8 cellular contexts compared by ENCODE assay signal in the genomic region with DNA sequence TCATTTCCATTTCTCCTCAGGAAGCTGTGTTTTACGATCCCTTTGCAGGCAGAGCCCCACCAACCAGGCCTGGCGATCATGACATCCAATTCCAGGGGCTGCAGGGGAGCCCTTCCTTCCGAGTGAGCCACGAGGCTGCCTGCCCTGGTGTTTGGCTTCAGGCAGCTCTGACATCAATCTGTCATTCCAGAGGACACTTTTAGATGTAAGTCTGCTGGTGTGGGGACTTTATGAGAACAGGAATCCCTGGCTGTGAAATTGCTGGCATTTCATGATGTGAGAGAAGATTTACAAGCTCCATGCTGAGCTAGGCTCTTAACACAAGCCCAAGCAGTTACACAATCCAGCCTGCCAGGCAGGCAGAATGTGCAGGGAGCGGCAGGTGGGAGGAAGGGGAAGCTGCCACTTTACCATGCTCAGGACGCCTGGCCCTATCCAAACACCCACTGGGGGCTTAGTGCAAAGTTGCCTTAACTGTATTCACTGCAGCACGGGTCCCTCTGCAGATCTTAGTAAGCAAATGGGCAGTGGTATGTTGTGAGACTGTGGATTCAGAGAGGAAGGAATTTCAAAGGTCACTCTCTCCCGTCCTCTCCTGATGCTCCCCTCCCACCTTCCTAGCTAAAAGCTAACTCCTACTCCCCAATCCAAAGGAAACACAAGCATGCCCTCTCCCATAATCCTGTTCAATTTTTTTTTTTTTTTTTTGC. TPM values are rescaled to one million over a fixed set of nuclear protein-coding genes. Genes with fewer than 3 reads are reported as not detected.
DNase-seq lines count a peak whose midpoint lies in the region; ATAC-seq and TF ChIP-seq lines count a peak whose summit lies in the region.

No MANE protein-coding gene starts in this region.

- peaks cover 4 to 16% of the 10 kb centered on the region in 2 donors for H3K4me1 ChIP-seq in ascending aorta
- H3K4me1 ChIP-seq in right lobe of liver, result peaks cover 0 to 32% (median 14%) of the 10 kb centered on the region in 4 donors
- H3K4me1 ChIP-seq in aorta (ENCODE audit: control insufficient read depth in 1 of 2, insufficient read depth in 2 of 2, low read length in 2 of 2), result no peaks in the 10 kb centered on the region

- peak; percentile 76 for TF ChIP-seq EP300 in Ishikawa (IDR thresholded peaks at IDR 0.05; ENCODE audit: borderline replicate concordance)

- H3K36me3 ChIP-seq in ascending aorta (no peaks in the 10 kb centered on the region), right lobe of liver (no peaks in the 10 kb centered on the region), aorta (ENCODE audit: control insufficient read depth in 1 of 2, insufficient read depth in 2 of 2, low read length in 1 of 2) (no peaks in the 10 kb centered on the region)

- no peaks in the 10 kb centered on the region for H3K27me3 ChIP-seq in ascending aorta
- H3K27me3 ChIP-seq in right lobe of liver, result no peaks in the 10 kb centered on the region
- no peaks in the 10 kb centered on the region for H3K27me3 ChIP-seq in aorta (ENCODE audit: control insufficient read depth in 1 of 2, insufficient read depth in 2 of 2, low read length in 1 of 2)

- TF ChIP-seq RAD21 in Ishikawa (IDR thresholded peaks at IDR 0.05; ENCODE audit: low read depth), result no peak; the same call in 1 of the 2 replicates

- no peak overlapping the region for H3K4me3 ChIP-seq in ascending aorta
- H3K4me3 ChIP-seq in right lobe of liver, result no peak overlapping the region
- no peak overlapping the region for H3K4me3 ChIP-seq in aorta (ENCODE audit: low read length in 2 of 2)

- WGBS in right lobe of liver (ENCODE audit: insufficient coverage, low coverage, low lambda C conversion rate, missing lambda C conversion rate), result 35% methylated on average over 6 of the region's 8 CpGs
- 44 to 48% methylated on average over 8 of the region's 8 CpGs for WGBS in aorta, 2 donors

- intact Hi-C loops in ascending aorta (cut with DNase I), result loop anchor here (1.0 kb wide), 1 partner anchor 9 kb away; no protein-coding TSS in a partner anchor
- intact Hi-C loops in right lobe of liver (cut with DNase I), result no loop called here
- intact Hi-C loops in aorta (cut with DNase I), result no loop called here

- no peak for TF ChIP-seq POLR2A in right lobe of liver (IDR thresholded peaks at IDR 0.05)

- no peak for TF ChIP-seq CTCF in ascending aorta (IDR thresholded peaks at IDR 0.05)
- no peak for TF ChIP-seq CTCF in right lobe of liver (IDR thresholded peaks at IDR 0.05)

- DNase-seq in ACHN (peak; percentile 47), ascending aorta (ENCODE audit: low spot score in 2 of 2) (peak in 1 of 2 donors; percentile 67), right lobe of liver (peak in 2 of 3 donors; percentile 60 to 64), aorta (peak; percentile 61 to 66), T-helper 9 cell (no peak)

- ATAC-seq in right lobe of liver (peak; percentile 74 to 79 (median 74)), aorta (ENCODE audit: low FRiP score) (peak; percentile 67), GM21515 (IDR thresholded peaks at IDR 0.05; ENCODE audit: unreplicated experiment) (no peak), GM18870 (IDR thresholded peaks at IDR 0.05; ENCODE audit: unreplicated experiment) (no peak)

- peak overlapping the region; percentile 38 to 54 for H3K27ac ChIP-seq in ascending aorta
- H3K27ac ChIP-seq in right lobe of liver, result peak overlapping the region in 2 of 3 donors; percentile 23 to 39
- peak overlapping the region in 1 of 2 donors; percentile 0 for H3K27ac ChIP-seq in aorta (ENCODE audit: low read depth in 1 of 2, low read length in 2 of 2)

- H3K9me3 ChIP-seq in ascending aorta (no peaks in the 10 kb centered on the region), right lobe of liver (no peaks in the 10 kb centered on the region), aorta (ENCODE audit: control insufficient read depth, low read length) (no peaks in the 10 kb centered on the region)

- in situ Hi-C loops in ACHN (cut with HindIII; ENCODE audit: low pct_ligation_motif_present, low pct_unique_long_range_greater_than_20kb, low sequenced_read_pairs), result no loop called here

TF ChIP-seq in Ishikawa, 13 proteins besides CTCF, POLR2A, EP300 and RAD21:
- TF ChIP-seq TEAD4 (IDR thresholded peaks at IDR 0.05) (peak; percentile 79), TCF12 (IDR thresholded peaks at IDR 0.05; ENCODE audit: low read depth) (peak; percentile 79), TAF1 (IDR thresholded peaks at IDR 0.05; ENCODE audit: low read depth) (no peak), CEBPB (IDR thresholded peaks at IDR 0.05) (peak; percentile 98), FOXM1 (IDR thresholded peaks at IDR 0.05; ENCODE audit: borderline replicate concordance, low read depth) (peak; percentile 55; the same call in 1 of the 2 replicates)
- TF ChIP-seq, protein P1, sequence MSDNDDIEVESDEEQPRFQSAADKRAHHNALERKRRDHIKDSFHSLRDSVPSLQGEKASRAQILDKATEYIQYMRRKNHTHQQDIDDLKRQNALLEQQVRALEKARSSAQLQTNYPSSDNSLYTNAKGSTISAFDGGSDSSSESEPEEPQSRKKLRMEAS (IDR thresholded peaks at IDR 0.05), result peak; percentile 79

RNA-seq across cellular contexts. Expression of a gene that starts 43.4 kb away (rescaled TPM):
- total RNA-seq in ascending aorta (237 TPM), right lobe of liver (10 to 100 TPM; 17.0 to 50.7 (median 35.9) TPM), aorta (100 to 1,000 TPM; 315 to 605 TPM)
- 100 to 1,000 TPM in 1 of 2 donors, 10 to 100 TPM in 1; 87.7 to 245 TPM for polyA plus RNA-seq in aorta

RNA-seq across cellular contexts. Expression of a gene that starts 58.5 kb away (rescaled TPM):
- total RNA-seq in ascending aorta (433 TPM), right lobe of liver (10 to 100 TPM in 2 of 6 experiments, 1 to 10 TPM in 4; 3.0 to 16.9 (median 5.5) TPM), aorta (100 to 1,000 TPM; 250 to 313 TPM)
- polyA plus RNA-seq in aorta, result 100 to 1,000 TPM; 471 to 938 TPM

Comparison
In these comparisons a context has a peak if more than half of its experiments do, and no peak if none do; other contexts are left out.
1. ATAC-seq: peak in right lobe of liver (4 of 4) and aorta (single experiment); none in GM21515 (single experiment) and GM18870 (single experiment).
2. RNA of a gene that starts 58.5 kb away (total RNA-seq): 433 TPM in ascending aorta (single experiment) and 250 to 313 TPM in aorta; 3.0 to 16.9 TPM in right lobe of liver; every median in the first group is over 10 times any median in the second.